21 cellular contexts compared by ENCODE assay signal in the genomic region with DNA sequence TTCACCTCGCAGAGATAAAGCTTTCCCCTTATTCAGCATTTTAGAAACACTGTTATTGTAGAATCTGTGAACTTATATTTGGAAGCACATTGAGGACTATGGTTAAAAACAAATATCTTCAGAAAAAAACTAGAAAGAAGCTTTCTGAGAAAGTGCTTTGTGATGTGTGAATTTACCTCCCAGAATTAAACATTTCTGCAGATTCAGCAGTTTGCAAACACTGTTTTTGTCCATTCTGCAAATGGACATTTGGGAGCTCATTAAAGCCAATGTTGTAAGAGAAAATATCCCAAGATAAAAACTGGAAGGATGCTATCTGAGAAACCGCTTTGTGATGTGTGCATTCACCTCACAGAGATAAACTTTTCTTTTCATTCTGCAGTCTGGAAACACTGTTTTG.
DNase-seq lines count a peak whose midpoint lies in the region; ATAC-seq, FAIRE-seq and TF ChIP-seq lines count a peak whose summit lies in the region.
"Had no signal": no experiment of that assay in that cellular context is flagged by ENCODE, and none has a peak within 500 bp of the region (broad histone marks: within the 10 kb centered on the region; RNA-seq: fewer than 3 reads in every experiment).

No MANE protein-coding gene starts in this region.

- no peak overlapping the region for H2AK5ac ChIP-seq in IMR-90 (ENCODE audit: low read depth, low read length)

- FAIRE-seq in A549 (lab: Jason Lieb, UNC), result no peak
- FAIRE-seq: A204.1, D721Med, G401.6, GM12891, GM19239 had no signal

- dilution Hi-C loops in IMR-90 (cut with HindIII; ENCODE audit: low sequenced_read_pairs, unreplicated experiment), result no loop called here

- H3K18ac ChIP-seq in IMR-90 (ENCODE audit: low read depth, low read length), result no peak overlapping the region

- H2BK120ac ChIP-seq in IMR-90 (ENCODE audit: low read depth, low read length), result no peak overlapping the region

- H2BK15ac ChIP-seq in IMR-90 (ENCODE audit: low read depth, low read length), result no peak overlapping the region

- in situ Hi-C loops in IMR-90 (cut with MboI; ENCODE audit: low sequenced_read_pairs), result no loop called here

- H3K4me2 ChIP-seq in A549, result no peak overlapping the region
- H3K4me2 ChIP-seq in IMR-90 (ENCODE audit: low read depth, low read length), result no peak overlapping the region
- H3K4me2 ChIP-seq: BLaER1 treated with 17β-estradiol and CSF1 and Interleukin-3, amounts not matched to agents 10 nM and 100 nM had no signal

- no peaks in the 10 kb centered on the region for H3K4me1 ChIP-seq in A549
- H3K4me1 ChIP-seq in IMR-90 (ENCODE audit: control insufficient read depth, insufficient read depth, low read length), result no peaks in the 10 kb centered on the region
- no peaks in the 10 kb centered on the region for H3K4me1 ChIP-seq in endodermal cell (ENCODE audit: control insufficient read depth, insufficient read depth, low read length)
- H3K4me1 ChIP-seq: BLaER1 treated with 17β-estradiol and CSF1 and Interleukin-3, amounts not matched to agents 10 nM and 100 nM; Caco-2 had no signal

- no peak overlapping the region for H3K4me3 ChIP-seq in A549
- H3K4me3 ChIP-seq in IMR-90 (ENCODE audit: insufficient read depth, low read depth, low read length), result no peak overlapping the region
- peak overlapping the region; percentile 56 for H3K4me3 ChIP-seq in endodermal cell (ENCODE audit: low read length)
- H3K4me3 ChIP-seq: BLaER1 treated with 17β-estradiol and CSF1 and Interleukin-3, amounts not matched to agents 10 nM and 100 nM had no signal

- H4K91ac ChIP-seq in IMR-90 (ENCODE audit: insufficient read depth, low read depth, low read length), result no peak overlapping the region

- no peaks in the 10 kb centered on the region for H3K4me1 Mint-ChIP-seq in endodermal cell
- no peaks in the 10 kb centered on the region for H3K4me1 Mint-ChIP-seq in MCF 10A (ENCODE audit: insufficient read depth, unreplicated experiment)
- H3K4me1 Mint-ChIP-seq: B cell had no signal

- POLR2A ChIA-PET in A549 (lab: Yijun Ruan, JAX), result no interaction called here
- POLR2A ChIA-PET in IMR-90 (lab: Charles Lee; ENCODE audit: unreplicated experiment), result no interaction called here
- POLR2A ChIA-PET in MCF 10A (lab: Yijun Ruan, JAX), result interaction anchor here (0.6 kb wide), 1 partner anchor 695 kb away, joined by 4 read pairs; no protein-coding TSS in a partner anchor

- H3K9me1 ChIP-seq in IMR-90 (ENCODE audit: insufficient read depth, low read length), result no peaks in the 10 kb centered on the region

- H3K27me3 Mint-ChIP-seq in endodermal cell (ENCODE audit: insufficient read depth) (no peaks in the 10 kb centered on the region), MCF 10A (ENCODE audit: insufficient read depth, unreplicated experiment) (no peaks in the 10 kb centered on the region)
- H3K27me3 Mint-ChIP-seq: B cell; CD4-positive, alpha-beta T cell had no signal

- no peak for TF ChIP-seq EP300 in A549 (IDR thresholded peaks at IDR 0.05)

- H3K9ac ChIP-seq in IMR-90 (ENCODE audit: low read depth, low read length) (no peak overlapping the region), endodermal cell (ENCODE audit: extremely low read depth, low read length, poor library complexity, severe bottlenecking) (no peak overlapping the region)
- H3K9ac ChIP-seq: BLaER1 treated with 17β-estradiol and CSF1 and Interleukin-3, amounts not matched to agents 10 nM and 100 nM had no signal

- no peak overlapping the region for H2AFZ ChIP-seq in IMR-90 (replicated peaks; ENCODE audit: low read length, poor library complexity)

- ATAC-seq in A549 (no peak), IMR-90 (ENCODE audit: low read depth) (no peak)
- ATAC-seq: CD8-positive, alpha-beta T cell had no signal

- no peak overlapping the region for H3K4ac ChIP-seq in IMR-90 (ENCODE audit: low read depth, low read length)

- H2BK5ac ChIP-seq in IMR-90 (ENCODE audit: low read depth, low read length, poor library complexity, severe bottlenecking), result no peak overlapping the region

- DNase-seq in A549 (ENCODE audit: low read depth in 1 of 2, low spot score in 1 of 2) (no peak), IMR-90 (no peak), endodermal cell (no peak), MCF 10A (ENCODE audit: unreplicated experiment) (no peak), SHP77 (lab: John Stamatoyannopoulos, UW) (no peak)
- DNase-seq: 8988T; AML-193; Caco-2; Calu3; CD4-positive, alpha-beta T cell; CD8-positive, alpha-beta T cell; DMS79 treated with DMSO at 0.1 percent for 48 hours; GF-D8 had no signal

- H3K9me3 Mint-ChIP-seq in endodermal cell (peaks cover 99% of the 10 kb centered on the region), MCF 10A (ENCODE audit: unreplicated experiment) (peaks cover under 1% of the 10 kb centered on the region)

- no peak for TF ChIP-seq POLR2A in A549 (IDR thresholded peaks at IDR 0.05; ENCODE audit: low read length)
- TF ChIP-seq POLR2A in IMR-90 (IDR thresholded peaks at IDR 0.05; ENCODE audit: low read depth, low read length), result no peak

- H3K4me3 Mint-ChIP-seq in endodermal cell (no peak overlapping the region), MCF 10A (ENCODE audit: unreplicated experiment) (no peak overlapping the region)
- H3K4me3 Mint-ChIP-seq: B cell; CD4-positive, alpha-beta T cell; CD8-positive, alpha-beta T cell had no signal

- no peaks in the 10 kb centered on the region for H3K79me1 ChIP-seq in IMR-90 (ENCODE audit: low read depth in 1 of 2, low read length in 2 of 2)

- no peak overlapping the region for H3K56ac ChIP-seq in IMR-90 (ENCODE audit: extremely low read depth, insufficient read depth, low read length)

- H3K14ac ChIP-seq in IMR-90 (replicated peaks; ENCODE audit: low read depth, low read length), result no peak overlapping the region

- intact Hi-C loops in IMR-90 (cut with micrococcal nuclease) (no loop called here), MCF 10A (cut with micrococcal nuclease) (no loop called here)

- H3K27ac Mint-ChIP-seq in endodermal cell, result no peak overlapping the region
- H3K27ac Mint-ChIP-seq in MCF 10A (ENCODE audit: low read depth, unreplicated experiment), result no peak overlapping the region
- H3K27ac Mint-ChIP-seq: B cell; CD4-positive, alpha-beta T cell; CD8-positive, alpha-beta T cell had no signal

- H3K23ac ChIP-seq in IMR-90 (ENCODE audit: low read depth, low read length), result no peak overlapping the region

- H3K36me3 ChIP-seq in IMR-90 (ENCODE audit: control insufficient read depth, insufficient read depth, low read length) (no peaks in the 10 kb centered on the region), endodermal cell (ENCODE audit: control insufficient read depth, insufficient read depth, low read length) (no peaks in the 10 kb centered on the region)
- H3K36me3 ChIP-seq: BLaER1 treated with 17β-estradiol and CSF1 and Interleukin-3, amounts not matched to agents 10 nM and 100 nM had no signal

- TF ChIP-seq CTCF in A549 (IDR thresholded peaks at IDR 0.05), result no peak
- no peak for TF ChIP-seq CTCF in IMR-90 (conservative IDR thresholded peaks at IDR 0.05; ENCODE audit: low read depth, low read length)
- TF ChIP-seq CTCF in endodermal cell (conservative IDR thresholded peaks at IDR 0.05), result no peak
- TF ChIP-seq CTCF in MCF 10A (IDR thresholded peaks at IDR 0.05; ENCODE audit: unreplicated experiment), result no peak

- H4K20me1 ChIP-seq in IMR-90 (ENCODE audit: insufficient read depth, low read length), result no peaks in the 10 kb centered on the region
- H4K20me1 ChIP-seq: BLaER1 treated with 17β-estradiol and CSF1 and Interleukin-3, amounts not matched to agents 10 nM and 100 nM had no signal

- no peak overlapping the region for H2AK9ac ChIP-seq in IMR-90 (replicated peaks; ENCODE audit: low read depth, low read length, poor library complexity)

- TF ChIP-seq RAD21 in A549 (conservative IDR thresholded peaks at IDR 0.05 in 1 of 2, IDR thresholded peaks at IDR 0.05 in 1 of 2) (no peak), IMR-90 (IDR thresholded peaks at IDR 0.05; ENCODE audit: low read length) (no peak)

- H3K36me3 Mint-ChIP-seq in endodermal cell (ENCODE audit: low read depth) (no peaks in the 10 kb centered on the region), MCF 10A (ENCODE audit: insufficient read depth, unreplicated experiment) (no peaks in the 10 kb centered on the region)
- H3K36me3 Mint-ChIP-seq: CD8-positive, alpha-beta T cell had no signal

- CTCF ChIA-PET in A549 (lab: Yijun Ruan, JAX) (no interaction called here), IMR-90 (lab: Yijun Ruan, JAX) (no interaction called here), MCF 10A (lab: Yijun Ruan, JAX) (no interaction called here)

- BruUV-seq in IMR-90 (replicated peaks; lab: Mats Ljungman, UMichigan) (no TSS peak), MCF 10A (replicated peaks; lab: Mats Ljungman, UMichigan) (no TSS peak)

- no peak overlapping the region for H2BK20ac ChIP-seq in IMR-90 (ENCODE audit: low read depth, low read length)

- H3K9me3 ChIP-seq in A549 (peaks cover 2% of the 10 kb centered on the region; the same call in 2 of the 3 replicates), IMR-90 (ENCODE audit: control insufficient read depth, insufficient read depth, low read length) (no peaks in the 10 kb centered on the region; the same call in 1 of the 2 replicates), endodermal cell (ENCODE audit: control insufficient read depth, low read length) (peaks cover 100% of the 10 kb centered on the region)
- H3K9me3 ChIP-seq: Caco-2 had no signal

- H4K5ac ChIP-seq in IMR-90 (ENCODE audit: low read depth, low read length), result no peak overlapping the region

- H3K27ac ChIP-seq in A549, result no peak overlapping the region
- no peak overlapping the region for H3K27ac ChIP-seq in IMR-90 (ENCODE audit: insufficient read depth, low read length)
- H3K27ac ChIP-seq in endodermal cell (ENCODE audit: low read depth, low read length), result no peak overlapping the region
- H3K27ac ChIP-seq: BLaER1 treated with 17β-estradiol and CSF1 and Interleukin-3, amounts not matched to agents 10 nM and 100 nM; C4-2B had no signal

- 3% methylated on average over 2 of the region's 2 CpGs for WGBS in A549 (ENCODE audit: missing lambda C conversion rate)
- WGBS in IMR-90 (ENCODE audit: extremely low coverage in 2 of 2, insufficient read length in 1 of 2), 2 experiments, result no CpG with 5 or more reads among the region's 2 CpGs
- 62 to 70% methylated on average over 1 to 2 of the region's 2 CpGs for WGBS in endodermal cell (ENCODE audit: insufficient coverage in 1 of 2, insufficient read length in 1 of 2), 2 experiments

- no peak overlapping the region for H4K8ac ChIP-seq in IMR-90 (ENCODE audit: low read depth in 2 of 2, low read length in 2 of 2)

- H3K27me3 ChIP-seq in IMR-90 (ENCODE audit: control insufficient read depth, insufficient read depth, low read length) (no peaks in the 10 kb centered on the region), endodermal cell (ENCODE audit: control insufficient read depth, insufficient read depth, low read length, poor library complexity, severe bottlenecking) (no peaks in the 10 kb centered on the region)
- H3K27me3 ChIP-seq: BLaER1 treated with 17β-estradiol and CSF1 and Interleukin-3, amounts not matched to agents 10 nM and 100 nM had no signal

TF ChIP-seq in A549, 52 proteins besides CTCF, POLR2A, EP300 and RAD21:
- TF ChIP-seq ZSCAN20 (CRISPR knock-in tag; IDR thresholded peaks at IDR 0.05), result no peak
- peak; percentile 81 for TF ChIP-seq MAFK (IDR thresholded peaks at IDR 0.05; ENCODE audit: partially characterized antibody)

TF ChIP-seq in IMR-90, 13 proteins besides CTCF, POLR2A, EP300 and RAD21 (continues in another document):
- TF ChIP-seq RCOR1 (IDR thresholded peaks at IDR 0.05; ENCODE audit: insufficient replicate concordance, low read length), result no peak
- TF ChIP-seq MAFK (IDR thresholded peaks at IDR 0.05; ENCODE audit: low read depth, low read length), result peak; percentile 68
